In the genomic region with DNA sequence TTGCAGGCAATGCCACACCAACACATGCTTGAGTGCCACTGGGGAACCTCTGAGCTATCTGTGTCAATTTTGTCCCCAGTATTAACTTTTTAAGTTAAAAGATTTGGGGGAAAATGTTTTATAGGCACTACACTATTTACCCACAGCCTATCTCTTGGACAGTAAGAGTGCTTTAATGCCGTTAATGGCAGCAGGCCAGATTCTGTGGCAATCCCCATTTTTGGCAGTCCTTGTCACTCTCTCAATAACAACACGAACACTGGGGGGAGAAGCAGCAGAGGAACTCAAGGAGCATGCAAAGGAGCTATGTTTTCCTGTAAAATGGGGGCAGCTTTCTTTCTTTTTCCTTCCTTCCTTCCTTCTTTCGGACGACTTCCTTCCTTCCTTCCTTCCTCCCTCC, we compare ENCODE assay signal across 9 cellular contexts.
DNase-seq lines count a peak whose midpoint lies in the region; ATAC-seq and TF ChIP-seq lines count a peak whose summit lies in the region.
"Had no signal": no experiment of that assay in that cellular context is flagged by ENCODE, and none has a peak within 500 bp of the region (broad histone marks: within the 10 kb centered on the region; RNA-seq: fewer than 3 reads in every experiment).

No MANE protein-coding gene starts in this region.

- peaks cover 2% of the 10 kb centered on the region for H3K9me3 Mint-ChIP-seq in activated naive CD8-positive, alpha-beta T cell treated with anti-CD3 and anti-CD28 coated beads for 36 hours

- no peak for TF ChIP-seq POLR2A in HCT116 (IDR thresholded peaks at IDR 0.05; ENCODE audit: borderline replicate concordance, extremely low read depth, insufficient read depth, insufficient read length)

- H3K4me1 ChIP-seq in A673 (ENCODE audit: insufficient read depth, low read length, poor library complexity, severe bottlenecking) (peaks cover 31% of the 10 kb centered on the region), HCT116 (ENCODE audit: control insufficient read depth in 1 of 2, insufficient read depth in 2 of 2, low read length in 2 of 2) (peaks cover 3 to 18% of the 10 kb centered on the region in 2 experiments; a peak in 3 of 4 replicates)

- no peak overlapping the region for H3K9ac ChIP-seq in HCT116 (ENCODE audit: low read length)

- no peak overlapping the region for H3K4me3 Mint-ChIP-seq in activated naive CD8-positive, alpha-beta T cell treated with anti-CD3 and anti-CD28 coated beads for 36 hours

- no peak overlapping the region for H2AFZ ChIP-seq in HCT116 (ENCODE audit: low read depth, low read length, poor library complexity, severe bottlenecking)

- H3K9me3 ChIP-seq in A673 (ENCODE audit: low read depth, low read length, poor library complexity, severe bottlenecking) (no peaks in the 10 kb centered on the region), HCT116 (ENCODE audit: control insufficient read depth in 1 of 2, insufficient read depth in 1 of 2, low read depth in 1 of 2, low read length in 2 of 2) (no peaks in the 10 kb centered on the region)

- no peak overlapping the region for H3K27ac Mint-ChIP-seq in activated naive CD8-positive, alpha-beta T cell treated with anti-CD3 and anti-CD28 coated beads for 36 hours

- TF ChIP-seq RAD21 in HCT116 (IDR thresholded peaks at IDR 0.05; ENCODE audit: low read depth), result no peak

- ATAC-seq in HCT116 (no peak), left lobe of liver (peak; percentile 92), GM18909 (IDR thresholded peaks at IDR 0.05; ENCODE audit: poor library complexity, unreplicated experiment) (no peak), GM19395 (IDR thresholded peaks at IDR 0.05; ENCODE audit: unreplicated experiment) (no peak)

- no peaks in the 10 kb centered on the region for H3K79me2 ChIP-seq in HCT116 (ENCODE audit: insufficient read depth, low read length)

- no peaks in the 10 kb centered on the region for H3K36me3 Mint-ChIP-seq in activated naive CD8-positive, alpha-beta T cell treated with anti-CD3 and anti-CD28 coated beads for 36 hours

- no peak overlapping the region for H3K4me2 ChIP-seq in HCT116 (ENCODE audit: low read length)

- H3K36me3 ChIP-seq in A673 (ENCODE audit: insufficient read depth, low read length, poor library complexity, severe bottlenecking) (no peaks in the 10 kb centered on the region), HCT116 (ENCODE audit: control insufficient read depth in 1 of 2, insufficient read depth in 2 of 2, low read length in 2 of 2) (no peaks in the 10 kb centered on the region; a peak in 1 of 4 replicates)

- H3K27me3 Mint-ChIP-seq in activated naive CD8-positive, alpha-beta T cell treated with anti-CD3 and anti-CD28 coated beads for 36 hours, result no peaks in the 10 kb centered on the region

- TF ChIP-seq CTCF in A673 (conservative IDR thresholded peaks at IDR 0.05; ENCODE audit: low read depth, low read length), result no peak
- no peak for TF ChIP-seq CTCF in HCT116 (IDR thresholded peaks at IDR 0.05 in 2 of 3, conservative IDR thresholded peaks at IDR 0.05 in 1 of 3; ENCODE audit: borderline replicate concordance in 1 of 3, insufficient read depth in 1 of 3, low read depth in 2 of 3, low read length in 2 of 3)

- no peaks in the 10 kb centered on the region for H3K9me2 ChIP-seq in HCT116 (ENCODE audit: insufficient read depth)

- DNase-seq in A673 (ENCODE audit: low spot score), result peak; percentile 92
- no peak for DNase-seq in HCT116 (ENCODE audit: low read depth, low spot score)
- peak; percentile 38 for DNase-seq in amniotic stem cell (lab: John Stamatoyannopoulos, UW)
- peak; percentile 88 for DNase-seq in left lobe of liver (ENCODE audit: low spot score)
- no peak for DNase-seq in activated naive CD8-positive, alpha-beta T cell treated with anti-CD3 and anti-CD28 coated beads for 36 hours
- DNase-seq in NCI-H2227 treated with DMSO at 0.1 percent for 48 hours (lab: John Stamatoyannopoulos, UW), result no peak
- DNase-seq: activated gamma-delta T cell treated with Interleukin-2 at 50 U/mL for 16 hours had no signal

- H4K20me1 ChIP-seq in HCT116 (ENCODE audit: insufficient read depth), result no peaks in the 10 kb centered on the region

- H3K4me3 ChIP-seq in A673 (ENCODE audit: low read depth, low read length, poor library complexity, severe bottlenecking) (no peak overlapping the region), HCT116 (replicated peaks in 1 of 2; ENCODE audit: low read depth in 1 of 2, low read length in 2 of 2) (no peak overlapping the region)

- RAD21 ChIA-PET in HCT116 (lab: Charles Lee; ENCODE audit: low non-redundant PET in 1 of 2, low total read pairs in 2 of 2, uncharacterized antibody in 2 of 2, unreplicated experiment in 2 of 2), result no interaction called here

- no peaks in the 10 kb centered on the region for H3K27me3 ChIP-seq in A673 (replicated peaks; ENCODE audit: insufficient read depth, low read depth, low read length, poor library complexity)
- H3K27me3 ChIP-seq in HCT116 (ENCODE audit: insufficient read depth, low read length), result no peaks in the 10 kb centered on the region

- CTCF ChIA-PET in A673 (lab: Charles Lee), result interaction anchor here (1.6 to 1.7 kb wide), 2 partner anchors 9 to 21 kb away, joined by 4 to 6 read pairs; no protein-coding TSS in a partner anchor
- CTCF ChIA-PET in HCT116 (lab: Charles Lee), result interaction anchor here (1.0 to 2.7 kb wide), 3 partner anchors 10 to 296 kb away, joined by 3 to 9 read pairs (median 7); a partner anchor contains a TSS

- no TSS peak for BruUV-seq in A673 (replicated peaks; lab: Mats Ljungman, UMichigan)
- BruUV-seq in HCT116 (replicated peaks; lab: Mats Ljungman, UMichigan), result no TSS peak

- H3K27ac ChIP-seq in A673 (ENCODE audit: low read depth, low read length, poor library complexity, severe bottlenecking) (peak overlapping the region; percentile 60), HCT116 (ENCODE audit: low read depth, low read length) (no peak overlapping the region)

- intact Hi-C loops in A673 (cut with micrococcal nuclease; ENCODE audit: unreplicated experiment) (no loop called here), HCT116 (cut with micrococcal nuclease) (no loop called here)

- POLR2A ChIA-PET in A673 (lab: Charles Lee; ENCODE audit: low non-redundant PET) (no interaction called here), HCT116 (lab: Charles Lee) (no interaction called here)

- peaks cover 9% of the 10 kb centered on the region for H3K4me1 Mint-ChIP-seq in activated naive CD8-positive, alpha-beta T cell treated with anti-CD3 and anti-CD28 coated beads for 36 hours

TF ChIP-seq in HCT116, 20 proteins besides CTCF, POLR2A, EP300 and RAD21:
- no peak for TF ChIP-seq CBX3 (IDR thresholded peaks at IDR 0.05; ENCODE audit: low read depth)
- TF ChIP-seq SIN3A (IDR thresholded peaks at IDR 0.05; ENCODE audit: low read depth), result no peak
- peak; percentile 33; the same call in 1 of the 2 replicates for TF ChIP-seq CEBPB (IDR thresholded peaks at IDR 0.05; ENCODE audit: low read depth)
- TF ChIP-seq, protein P1, sequence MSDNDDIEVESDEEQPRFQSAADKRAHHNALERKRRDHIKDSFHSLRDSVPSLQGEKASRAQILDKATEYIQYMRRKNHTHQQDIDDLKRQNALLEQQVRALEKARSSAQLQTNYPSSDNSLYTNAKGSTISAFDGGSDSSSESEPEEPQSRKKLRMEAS (IDR thresholded peaks at IDR 0.05), result no peak
- peak; percentile 51; the same call in 1 of the 2 replicates for TF ChIP-seq SRF (IDR thresholded peaks at IDR 0.05; ENCODE audit: low read depth)
- TF ChIP-seq SP1 (IDR thresholded peaks at IDR 0.05; ENCODE audit: low read depth), result no peak

Comparison
In these comparisons a context has a peak if more than half of its experiments do, and no peak if none do; other contexts are left out.
1. DNase-seq: peak in A673 (single experiment), amniotic stem cell (single experiment) and left lobe of liver (single experiment); none in HCT116 (single experiment), activated naive CD8-positive, alpha-beta T cell treated with anti-CD3 and anti-CD28 coated beads for 36 hours (single experiment) and NCI-H2227 treated with DMSO at 0.1 percent for 48 hours (single experiment).